ENCODE assay signal across 19 cellular contexts in the genomic region with DNA sequence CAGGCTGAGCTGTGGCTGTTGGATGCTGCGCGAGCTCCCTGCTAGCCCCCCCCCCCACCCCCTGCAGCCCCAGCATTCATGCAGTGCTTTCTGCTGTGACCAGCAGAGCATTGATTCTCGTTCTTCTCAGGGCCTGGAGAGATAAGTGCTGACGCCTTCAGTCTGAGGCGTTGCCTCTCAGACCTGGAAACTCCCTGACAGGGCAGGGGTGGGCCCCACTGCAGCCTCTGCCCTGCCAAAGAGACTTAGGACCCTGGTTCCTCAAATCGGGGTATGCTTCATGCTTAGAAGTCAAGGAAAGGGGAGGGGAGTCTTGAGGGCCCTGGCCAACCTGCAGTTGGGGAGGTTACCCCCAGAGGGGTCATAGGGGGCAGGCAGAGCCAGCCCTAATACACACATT. TPM values are rescaled to one million over a fixed set of nuclear protein-coding genes. Genes with fewer than 3 reads are reported as not detected.
DNase-seq lines count a peak whose midpoint lies in the region; ATAC-seq, FAIRE-seq and TF ChIP-seq lines count a peak whose summit lies in the region.
"Had no signal": no experiment of that assay in that cellular context is flagged by ENCODE, and none has a peak within 500 bp of the region (broad histone marks: within the 10 kb centered on the region; RNA-seq: fewer than 3 reads in every experiment).

No MANE protein-coding gene starts in this region.

- H3K4me2 ChIP-seq in KMS-11 (peak overlapping the region; percentile 94; the same call in 1 of the 2 replicates), neuronal stem cell (ENCODE audit: insufficient read depth, low read length, poor library complexity, severe bottlenecking) (no peak overlapping the region)

- WGBS in neuronal stem cell (ENCODE audit: extremely low coverage in 2 of 2, insufficient read length in 2 of 2, insufficient replicate concordance in 1 of 2), 2 donors = no CpG with 5 or more reads among the region's 6 CpGs

- no peak for TF ChIP-seq POLR2A in GM12891 (IDR thresholded peaks at IDR 0.05; ENCODE audit: low read depth, low read length)

- intact Hi-C loops in activated B cell treated with CpG ODN at 0.5 μM for 24 hours (cut with micrococcal nuclease) = no loop called here
- intact Hi-C loops in colonic mucosa (cut with DNase I) = no loop called here

- H3K9me3 ChIP-seq in neuronal stem cell (replicated peaks in 1 of 2; ENCODE audit: control insufficient read depth in 2 of 2, insufficient read depth in 1 of 2, low read depth in 1 of 2, low read length in 2 of 2) (peaks cover 0 to 4% of the 10 kb centered on the region in 2 donors), colonic mucosa (no peaks in the 10 kb centered on the region)
- H3K9me3 ChIP-seq: Peyer's patch had no signal

- no peak overlapping the region for H4K91ac ChIP-seq in neuronal stem cell (ENCODE audit: low read depth, low read length, poor library complexity)

- no peak overlapping the region for H3K4ac ChIP-seq in neuronal stem cell (ENCODE audit: low read length)

- no peak overlapping the region for H2BK12ac ChIP-seq in neuronal stem cell (ENCODE audit: low read length)

- H3K36me3 ChIP-seq in KMS-11 (ENCODE audit: insufficient read depth) = no peaks in the 10 kb centered on the region
- H3K36me3 ChIP-seq in neuronal stem cell (replicated peaks in 1 of 2; ENCODE audit: control insufficient read depth in 2 of 2, insufficient read depth in 2 of 2, low read length in 2 of 2) = peaks cover 23 to 48% of the 10 kb centered on the region in 2 donors
- peaks cover 5% of the 10 kb centered on the region for H3K36me3 ChIP-seq in colonic mucosa

- H3K14ac ChIP-seq in neuronal stem cell (ENCODE audit: low read length) = no peak overlapping the region

- H4K20me1 ChIP-seq in KMS-11 (ENCODE audit: insufficient read depth) = no peaks in the 10 kb centered on the region

- no peak overlapping the region for H3K4me3 Mint-ChIP-seq in activated B cell treated with CpG ODN at 0.5 μM for 24 hours
- H3K4me3 Mint-ChIP-seq: B cell; CD8-positive, alpha-beta memory T cell had no signal

- peak overlapping the region; percentile 47 for H2BK120ac ChIP-seq in neuronal stem cell (ENCODE audit: low read depth, low read length)

- H3K79me2 ChIP-seq in KMS-11 (ENCODE audit: insufficient read depth, low read depth) = no peaks in the 10 kb centered on the region

- peaks cover 2% of the 10 kb centered on the region for H3K4me1 Mint-ChIP-seq in activated B cell treated with CpG ODN at 0.5 μM for 24 hours

- no peak overlapping the region for H2BK15ac ChIP-seq in neuronal stem cell (ENCODE audit: low read length)

- H3K18ac ChIP-seq in neuronal stem cell (ENCODE audit: low read length) = no peak overlapping the region

- DNase-seq in GM12891 (ENCODE audit: insufficient read length, low spot score) = peak; percentile 56
- no peak for DNase-seq in activated B cell treated with CpG ODN at 0.5 μM for 24 hours
- DNase-seq in neuronal stem cell (ENCODE audit: low spot score) = no peak
- DNase-seq in stimulated activated naive CD4-positive, alpha-beta T cell (lab: John Stamatoyannopoulos, UW) = no peak
- no peak for DNase-seq in colonic mucosa
- DNase-seq in stimulated activated CD4-positive, alpha-beta T cell treated with anti-CD3 and anti-CD28 coated beads, Interleukin-4, amount 100 ng/mL, for 24 hours = no peak
- DNase-seq in SW 1271 (lab: John Stamatoyannopoulos, UW) = no peak
- DNase-seq: CD8-positive, alpha-beta memory T cell; GF-D8; GM23248; Karpas-422; NCI-H1417 treated with DMSO at 0.1 percent for 48 hours; NCI-H2029; NCI-H510A treated with DMSO at 0.1 percent for 48 hours; Peyer's patch had no signal

- no peak overlapping the region for H4K8ac ChIP-seq in neuronal stem cell (ENCODE audit: low read depth, low read length)

- no peak overlapping the region for H2AK5ac ChIP-seq in neuronal stem cell (ENCODE audit: low read depth, low read length)

- H3K4me1 ChIP-seq in KMS-11 (ENCODE audit: low read depth, poor library complexity, severe bottlenecking) (peaks cover 30% of the 10 kb centered on the region), neuronal stem cell (ENCODE audit: control insufficient read depth in 2 of 2, insufficient read depth in 1 of 2, low read depth in 1 of 2, low read length in 2 of 2) (peaks cover 13 to 41% of the 10 kb centered on the region in 2 donors), colonic mucosa (no peaks in the 10 kb centered on the region)

- H3K27ac ChIP-seq in KMS-11 = peak overlapping the region; percentile 81
- H3K27ac ChIP-seq in neuronal stem cell (replicated peaks; ENCODE audit: low read length) = no peak overlapping the region
- H3K27ac ChIP-seq in colonic mucosa = no peak overlapping the region
- H3K27ac ChIP-seq: GM23248, Peyer's patch had no signal

- peaks cover 10% of the 10 kb centered on the region for H3K27me3 Mint-ChIP-seq in activated B cell treated with CpG ODN at 0.5 μM for 24 hours

- H2BK5ac ChIP-seq in neuronal stem cell (ENCODE audit: low read length) = no peak overlapping the region

- H3K9ac ChIP-seq in KMS-11 (peak overlapping the region; percentile 56), neuronal stem cell (ENCODE audit: low read depth, low read length, poor library complexity) (no peak overlapping the region), colonic mucosa (ENCODE audit: low read depth in 2 of 2, low read length in 2 of 2) (no peak overlapping the region)
- H3K9ac ChIP-seq: GM23248 had no signal

- TF ChIP-seq CTCF in KMS-11 (conservative IDR thresholded peaks at IDR 0.05; ENCODE audit: low read depth, low read length) (no peak), activated B cell treated with CpG ODN at 0.5 μM for 24 hours (IDR thresholded peaks at IDR 0.05) (no peak), colonic mucosa (IDR thresholded peaks at IDR 0.05) (no peak)

- peak overlapping the region; percentile 34; the same call in 1 of the 2 replicates for H2AFZ ChIP-seq in KMS-11 (ENCODE audit: low read depth)
- H2AFZ ChIP-seq in neuronal stem cell (ENCODE audit: low read length) = no peak overlapping the region
- H2AFZ ChIP-seq: GM23248 had no signal

- no peak overlapping the region for H3K27ac Mint-ChIP-seq in activated B cell treated with CpG ODN at 0.5 μM for 24 hours
- H3K27ac Mint-ChIP-seq: B cell had no signal

- CTCF ChIA-PET in activated B cell treated with CpG ODN at 0.5 μM for 24 hours (lab: Charles Lee) = no interaction called here

- H3K79me1 ChIP-seq in neuronal stem cell (ENCODE audit: low read depth, low read length) = peaks cover 5% of the 10 kb centered on the region

- H3K27me3 ChIP-seq in KMS-11 (ENCODE audit: insufficient read depth, low read depth) (no peaks in the 10 kb centered on the region), neuronal stem cell (ENCODE audit: control insufficient read depth in 3 of 3, insufficient read depth in 3 of 3, low read depth in 1 of 3, low read length in 3 of 3) (no peaks in the 10 kb centered on the region), colonic mucosa (no peaks in the 10 kb centered on the region)
- H3K27me3 ChIP-seq: Peyer's patch had no signal

- ATAC-seq in activated B cell treated with CpG ODN at 0.5 μM for 24 hours (ENCODE audit: low read depth) = peak; percentile 31
- ATAC-seq: HCT116 had no signal

- POLR2A ChIA-PET in activated B cell treated with CpG ODN at 0.5 μM for 24 hours (lab: Charles Lee) = no interaction called here

- no peaks in the 10 kb centered on the region for H3K9me3 Mint-ChIP-seq in activated B cell treated with CpG ODN at 0.5 μM for 24 hours
- H3K9me3 Mint-ChIP-seq: CD8-positive, alpha-beta memory T cell had no signal

- H3K4me3 ChIP-seq in KMS-11 (IDR thresholded peaks at IDR 0.05; ENCODE audit: insufficient read depth, low read depth, low read length) (no peak overlapping the region), neuronal stem cell (ENCODE audit: low read length in 2 of 2) (no peak overlapping the region), colonic mucosa (no peak overlapping the region)
- H3K4me3 ChIP-seq: GM23248, Peyer's patch had no signal

- FAIRE-seq in GM12891 (lab: Jason Lieb, UNC) = peak; percentile 67
- FAIRE-seq: GM19239 had no signal

- H3K23ac ChIP-seq in neuronal stem cell (ENCODE audit: low read depth, low read length, poor library complexity) = peak overlapping the region; percentile 48

- no peaks in the 10 kb centered on the region for H3K36me3 Mint-ChIP-seq in activated B cell treated with CpG ODN at 0.5 μM for 24 hours (ENCODE audit: low read depth)
- H3K36me3 Mint-ChIP-seq: CD8-positive, alpha-beta memory T cell had no signal

TF ChIP-seq in GM12891, 5 proteins besides CTCF, POLR2A, EP300 and RAD21:
- TF ChIP-seq SPI1 (IDR thresholded peaks at IDR 0.05; ENCODE audit: low read depth, low read length) = no peak
- TF ChIP-seq TAF1 (IDR thresholded peaks at IDR 0.05; ENCODE audit: low read depth, low read length) = no peak
- no peak for TF ChIP-seq POU2F2 (IDR thresholded peaks at IDR 0.05; ENCODE audit: low read depth, low read length)
- TF ChIP-seq POLR2AphosphoS5 (IDR thresholded peaks at IDR 0.05; ENCODE audit: low read depth, low read length) = no peak
- no peak for TF ChIP-seq PAX5 (IDR thresholded peaks at IDR 0.05; ENCODE audit: insufficient read depth, low read length, severe bottlenecking)

RNA-seq across cellular contexts. Expression of a gene that starts 38.5 kb away (rescaled TPM):
- polyA plus RNA-seq in GM12891 (2012; ENCODE audit: low read depth, missing spikeins) = 2.8 TPM
- total RNA-seq in activated B cell treated with CpG ODN at 0.5 μM for 24 hours (0.10 TPM in 1 of 2 replicates, not detected in the other), colonic mucosa (100 to 1,000 TPM; 351 to 449 TPM)
- 62.9 TPM for polyA plus RNA-seq in neuronal stem cell (2013, experiment 1 of 2)
- 64.0 TPM for polyA plus RNA-seq in neuronal stem cell (2013, experiment 2 of 2)
- polyA plus RNA-seq: CD8-positive, alpha-beta memory T cell had no signal

Comparison
In these comparisons a context has a peak if more than half of its experiments do, and no peak if none do; other contexts are left out.
1. RNA of a gene that starts 38.5 kb away (total RNA-seq): 351 to 449 TPM in colonic mucosa; 0.10 TPM in activated B cell treated with CpG ODN at 0.5 μM for 24 hours; every median in the first group is over 100 times any median in the second.